ENCODE assay signal across 1 cellular context in genomic region chr22:36460202-36460601, GRCh38.
TF ChIP-seq lines count a peak whose summit lies in the region.

No MANE protein-coding gene starts in this region.

TF ChIP-seq in IMR-90, 13 proteins besides CTCF, POLR2A, EP300 and RAD21:
- no peak for TF ChIP-seq CEBPB (IDR thresholded peaks at IDR 0.05; ENCODE audit: low read depth, low read length)
- no peak for TF ChIP-seq FOS (IDR thresholded peaks at IDR 0.05; ENCODE audit: low read depth, low read length)
- no peak for TF ChIP-seq SMC3 (IDR thresholded peaks at IDR 0.05; ENCODE audit: low read depth, low read length)
- TF ChIP-seq ELK1 (IDR thresholded peaks at IDR 0.05; ENCODE audit: borderline replicate concordance, low read depth, low read length), result no peak
- TF ChIP-seq RCOR1 (IDR thresholded peaks at IDR 0.05; ENCODE audit: insufficient replicate concordance, low read length), result no peak
TF ChIP-seq in IMR-90: peak in this region for 0.
